In the genomic region with DNA sequence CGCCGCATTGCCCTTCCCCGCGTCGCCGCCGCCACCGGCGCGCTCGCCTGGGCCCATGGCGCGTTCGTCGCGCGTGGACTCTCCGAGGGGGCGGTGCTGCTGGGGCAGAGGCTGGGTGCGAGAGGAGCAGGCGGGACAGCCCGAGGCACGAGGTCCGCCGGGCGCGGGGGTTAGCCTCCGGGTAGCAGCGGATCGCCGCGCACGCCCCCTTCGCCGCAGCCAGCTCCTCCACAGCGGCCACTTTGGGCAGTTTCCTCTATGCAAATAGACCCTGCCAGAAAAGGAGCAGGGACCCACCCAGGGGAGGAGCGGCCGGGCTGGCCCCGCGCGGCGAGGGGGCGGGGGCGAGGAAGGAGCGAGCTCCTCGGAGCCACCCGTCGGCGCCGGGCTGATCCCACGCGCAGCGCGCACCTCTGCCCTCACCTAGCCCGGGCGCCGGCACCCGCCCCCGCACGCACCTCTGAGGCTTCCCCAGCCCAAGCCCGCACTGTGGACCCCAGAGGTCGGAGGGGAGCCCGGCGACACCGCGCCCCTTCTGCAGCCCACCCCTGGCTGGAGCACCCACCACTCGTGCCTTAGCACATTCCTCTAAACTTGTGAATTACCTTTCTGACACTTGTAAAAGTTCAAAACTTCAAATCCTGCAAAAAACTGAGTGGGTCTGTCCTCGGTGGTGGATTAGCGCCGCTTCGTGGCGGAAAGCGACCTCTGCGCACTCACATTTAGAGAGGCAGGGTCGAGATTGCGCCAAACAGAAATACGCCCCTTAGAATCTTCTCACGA, we compare ENCODE assay signal across 8 cellular contexts. TPM values are rescaled to one million over a fixed set of nuclear protein-coding genes. Genes with fewer than 3 reads are reported as not detected.
DNase-seq lines count a peak whose midpoint lies in the region; ATAC-seq and TF ChIP-seq lines count a peak whose summit lies in the region.

A gene (minus strand): TSS at position 253 of the 783 bp plus-strand sequence.

- H3K27me3 ChIP-seq in lung (ENCODE audit: control insufficient read depth, insufficient read depth): no peaks in the 10 kb centered on the region

- WGBS in lung, 2 donors: 1% methylated on average over 75 to 78 of the region's 78 CpGs

- H3K27me3 Mint-ChIP-seq in effector memory CD8-positive, alpha-beta T cell: peaks cover 54 to 60% of the 10 kb centered on the region in 2 donors

- H3K9me3 Mint-ChIP-seq in effector memory CD8-positive, alpha-beta T cell: peaks cover 3 to 14% of the 10 kb centered on the region in 2 donors

- peaks cover 0 to 6% of the 10 kb centered on the region in 2 donors for H3K9me3 ChIP-seq in lung (ENCODE audit: control insufficient read depth in 2 of 2, insufficient read depth in 1 of 2, low read length in 1 of 2)

- H3K27ac Mint-ChIP-seq in effector memory CD8-positive, alpha-beta T cell: no peak within 1 kb of the TSS

- H3K4me1 ChIP-seq in lung (ENCODE audit: control insufficient read depth in 2 of 2, insufficient read depth in 2 of 2, low read length in 2 of 2): peaks cover 0 to 12% of the 10 kb centered on the region in 2 donors

- peak; percentile 80 for ATAC-seq in effector memory CD8-positive, alpha-beta T cell (replicated peaks)
- peak; percentile 76 for ATAC-seq in lung (ENCODE audit: insufficient read depth, low FRiP score)
- ATAC-seq in GM18858 (IDR thresholded peaks at IDR 0.05; ENCODE audit: unreplicated experiment): no peak

- peak within 1 kb of the TSS in 1 of 2 donors; percentile 80 for H3K27ac ChIP-seq in lung (ENCODE audit: low read depth in 1 of 2, low read length in 1 of 2)

- H3K36me3 Mint-ChIP-seq in effector memory CD8-positive, alpha-beta T cell (ENCODE audit: insufficient read depth): no peaks in the 10 kb centered on the region

- TF ChIP-seq CTCF in lung (IDR thresholded peaks at IDR 0.05; ENCODE audit: control extremely low read depth, extremely low read depth): peak; percentile 41

- peak within 1 kb of the TSS; percentile 69 to 80 for H3K4me3 Mint-ChIP-seq in effector memory CD8-positive, alpha-beta T cell

- H3K36me3 ChIP-seq in lung (ENCODE audit: control insufficient read depth in 2 of 2, insufficient read depth in 2 of 2, low read length in 2 of 2): peaks cover 2% of the 10 kb centered on the region in 2 donors

- peak within 1 kb of the TSS; percentile 40; the same call in 1 of the 2 replicates for H3K4me3 ChIP-seq in GM08714 (ENCODE audit: low read length)
- peak within 1 kb of the TSS; percentile 36 for H3K4me3 ChIP-seq in lung

- no peaks in the 10 kb centered on the region for H3K4me1 Mint-ChIP-seq in effector memory CD8-positive, alpha-beta T cell (ENCODE audit: low read depth in 2 of 2)

- DNase-seq in Kasumi-1 (lab: John Stamatoyannopoulos, UW) (peak; percentile 56 to 70), lung (ENCODE audit: low spot score) (peak; percentile 48), hepatic stellate cell (ENCODE audit: low spot score) (no peak)
- peak; percentile 30 for DNase-seq in activated CD4-positive, alpha-beta T cell treated with anti-CD3 and anti-CD28 coated beads, Interleukin-2, amount 50 U/mL, for 1 hour
- DNase-seq in effector memory CD8-positive, alpha-beta T cell: peak; percentile 21 to 30 (median 28)
- peak; percentile 44 for DNase-seq in stimulated activated CD8-positive, alpha-beta memory T cell treated with anti-CD3 and anti-CD28 coated beads, Interleukin-4, amount 100 ng/mL, for 48 hours

RNA-seq across cellular contexts. Expression of the gene that starts here (rescaled TPM):
- 1 to 10 TPM; 1.5 to 4.4 TPM for total RNA-seq in lung
- polyA plus RNA-seq in lung: 1 to 10 TPM in 1 of 2 donors, under 1 TPM in 1; 0.76 to 1.1 TPM
